15 cellular contexts compared by ENCODE assay signal in the genomic region with DNA sequence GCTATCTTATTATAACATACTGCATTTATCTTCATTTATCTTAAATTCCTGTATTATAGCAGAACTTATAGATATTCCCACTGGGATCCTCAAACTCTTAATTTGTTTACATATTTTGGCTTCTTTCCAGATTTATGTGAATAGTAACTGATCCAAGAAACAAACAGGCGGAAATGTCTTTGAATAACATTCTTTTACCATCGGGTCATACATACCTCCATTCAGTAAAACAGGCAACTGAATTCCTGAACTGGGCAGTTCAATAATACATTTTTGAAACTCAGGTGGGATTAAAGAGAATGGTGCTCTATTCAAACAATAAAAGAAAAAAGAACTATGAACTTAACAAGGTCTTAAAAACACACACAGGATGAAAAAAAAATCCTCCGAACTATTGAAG.
DNase-seq lines count a peak whose midpoint lies in the region; ATAC-seq, FAIRE-seq and TF ChIP-seq lines count a peak whose summit lies in the region.
"Had no signal": no experiment of that assay in that cellular context is flagged by ENCODE, and none has a peak within 500 bp of the region (broad histone marks: within the 10 kb centered on the region; RNA-seq: fewer than 3 reads in every experiment).

No MANE protein-coding gene starts in this region.

- no peaks in the 10 kb centered on the region for H4K20me1 ChIP-seq in keratinocyte (ENCODE audit: control insufficient read depth, extremely low read depth, insufficient read depth, low read length)

- no peak overlapping the region for H3K4me3 Mint-ChIP-seq in activated CD4-positive, alpha-beta memory T cell treated with anti-CD3 and anti-CD28 coated beads, Interleukin-2, amount 10 ng/mL, durations not matched to agents 7 days and 5 days
- H3K4me3 Mint-ChIP-seq: activated CD4-positive, alpha-beta T cell treated with anti-CD3 and anti-CD28 coated beads for 36 hours; stimulated activated naive CD8-positive, alpha-beta T cell treated with anti-CD3 and anti-CD28 coated beads, Interleukin-15, Interleukin-2, amounts not matched to agents 100 ng/mL and 50 ng/mL, for 24 hours had no signal

- POLR2A ChIA-PET in activated CD4-positive, alpha-beta memory T cell treated with anti-CD3 and anti-CD28 coated beads, Interleukin-2, amount 10 ng/mL, durations not matched to agents 7 days and 5 days (lab: Charles Lee): no interaction called here

- ATAC-seq in GM21447 (IDR thresholded peaks at IDR 0.05; ENCODE audit: unreplicated experiment): no peak
- ATAC-seq: activated CD4-positive, alpha-beta T cell treated with anti-CD3 and anti-CD28 coated beads for 36 hours had no signal

- no peaks in the 10 kb centered on the region for H3K9me1 ChIP-seq in keratinocyte (ENCODE audit: control insufficient read depth, extremely low read depth, insufficient read depth, low read length)

- H3K27ac ChIP-seq in keratinocyte (ENCODE audit: control insufficient read depth, insufficient read depth, low read length): no peak overlapping the region
- H3K27ac ChIP-seq: Peyer's patch, spleen had no signal

- dilution Hi-C loops in keratinocyte (cut with MboI; ENCODE audit: extremely low pct_ligation_motif_present, low sequenced_read_pairs): no loop called here

- H3K79me2 ChIP-seq in keratinocyte (ENCODE audit: control insufficient read depth, insufficient read depth, low read length): no peaks in the 10 kb centered on the region

- no peaks in the 10 kb centered on the region for H3K4me1 Mint-ChIP-seq in activated CD4-positive, alpha-beta memory T cell treated with anti-CD3 and anti-CD28 coated beads, Interleukin-2, amount 10 ng/mL, durations not matched to agents 7 days and 5 days
- H3K4me1 Mint-ChIP-seq: activated CD4-positive, alpha-beta T cell treated with anti-CD3 and anti-CD28 coated beads for 36 hours had no signal

- peak overlapping the region in 1 of 3 experiments; percentile 45 for H3K4me3 ChIP-seq in keratinocyte (ENCODE audit: control insufficient read depth in 2 of 3, extremely low read depth in 1 of 3, insufficient read depth in 2 of 3, low read depth in 1 of 3, low read length in 3 of 3)
- H3K4me3 ChIP-seq: Peyer's patch, spleen had no signal

- H3K27me3 Mint-ChIP-seq in activated CD4-positive, alpha-beta memory T cell treated with anti-CD3 and anti-CD28 coated beads, Interleukin-2, amount 10 ng/mL, durations not matched to agents 7 days and 5 days: no peaks in the 10 kb centered on the region
- H3K27me3 Mint-ChIP-seq: activated CD4-positive, alpha-beta T cell treated with anti-CD3 and anti-CD28 coated beads for 36 hours; stimulated activated naive CD8-positive, alpha-beta T cell treated with anti-CD3 and anti-CD28 coated beads, Interleukin-15, Interleukin-2, amounts not matched to agents 100 ng/mL and 50 ng/mL, for 24 hours had no signal

- H3K9ac ChIP-seq in keratinocyte (ENCODE audit: control insufficient read depth, extremely low read depth, insufficient read depth, low read length): no peak overlapping the region

- DNase-seq in 8988T (peak; percentile 6), HT-29 (ENCODE audit: low spot score) (peak; percentile 86), amniotic epithelial cell (ENCODE audit: low read depth) (peak; percentile 24), keratinocyte (ENCODE audit: low read depth, low spot score) (peak; percentile 13), SK-N-DZ (ENCODE audit: low spot score) (no peak)
- no peak for DNase-seq in activated CD4-positive, alpha-beta memory T cell treated with anti-CD3 and anti-CD28 coated beads, Interleukin-2, amount 10 ng/mL, durations not matched to agents 7 days and 5 days
- DNase-seq in stimulated activated naive CD4-positive, alpha-beta T cell (lab: John Stamatoyannopoulos, UW): no peak
- DNase-seq: activated CD4-positive, alpha-beta T cell treated with anti-CD3 and anti-CD28 coated beads for 36 hours; activated T-cell treated with anti-CD3 and anti-CD28 coated beads, Interleukin-2, amount 50 U/mL, for 48 hours; amniotic stem cell; midbrain; Peyer's patch; spleen had no signal

- no peaks in the 10 kb centered on the region for H3K36me3 Mint-ChIP-seq in activated CD4-positive, alpha-beta memory T cell treated with anti-CD3 and anti-CD28 coated beads, Interleukin-2, amount 10 ng/mL, durations not matched to agents 7 days and 5 days (ENCODE audit: low read depth)

- H3K36me3 ChIP-seq in keratinocyte (ENCODE audit: control insufficient read depth in 2 of 2, extremely low read depth in 1 of 2, insufficient read depth in 2 of 2, low read length in 2 of 2): no peaks in the 10 kb centered on the region
- H3K36me3 ChIP-seq: Peyer's patch, spleen had no signal

- peaks cover 21% of the 10 kb centered on the region for H3K4me1 ChIP-seq in keratinocyte (ENCODE audit: control insufficient read depth, extremely low read depth, insufficient read depth, low read length)
- H3K4me1 ChIP-seq: Peyer's patch, spleen had no signal

- CTCF ChIA-PET in activated CD4-positive, alpha-beta memory T cell treated with anti-CD3 and anti-CD28 coated beads, Interleukin-2, amount 10 ng/mL, durations not matched to agents 7 days and 5 days (lab: Charles Lee): interaction anchor here (0.7 kb wide), 1 partner anchor 12 kb away, joined by 4 read pairs; no protein-coding TSS in a partner anchor

- peak overlapping the region; percentile 16 for H2AFZ ChIP-seq in keratinocyte (ENCODE audit: control insufficient read depth, low read length)

- H3K9me3 ChIP-seq in keratinocyte (ENCODE audit: control insufficient read depth, low read depth, low read length): no peaks in the 10 kb centered on the region
- H3K9me3 ChIP-seq: Peyer's patch, spleen had no signal

- no peaks in the 10 kb centered on the region for H3K9me3 Mint-ChIP-seq in activated CD4-positive, alpha-beta memory T cell treated with anti-CD3 and anti-CD28 coated beads, Interleukin-2, amount 10 ng/mL, durations not matched to agents 7 days and 5 days
- H3K9me3 Mint-ChIP-seq: stimulated activated naive CD8-positive, alpha-beta T cell treated with anti-CD3 and anti-CD28 coated beads, Interleukin-15, Interleukin-2, amounts not matched to agents 100 ng/mL and 50 ng/mL, for 24 hours had no signal

- H3K27me3 ChIP-seq in keratinocyte (ENCODE audit: control insufficient read depth, extremely low read depth, insufficient read depth, low read length): no peaks in the 10 kb centered on the region
- H3K27me3 ChIP-seq: Peyer's patch, spleen had no signal

- no peak overlapping the region for H3K27ac Mint-ChIP-seq in activated CD4-positive, alpha-beta memory T cell treated with anti-CD3 and anti-CD28 coated beads, Interleukin-2, amount 10 ng/mL, durations not matched to agents 7 days and 5 days
- H3K27ac Mint-ChIP-seq: activated CD4-positive, alpha-beta T cell treated with anti-CD3 and anti-CD28 coated beads for 36 hours; stimulated activated naive CD8-positive, alpha-beta T cell treated with anti-CD3 and anti-CD28 coated beads, Interleukin-15, Interleukin-2, amounts not matched to agents 100 ng/mL and 50 ng/mL, for 24 hours had no signal

- peak overlapping the region; percentile 73 for H3K4me2 ChIP-seq in keratinocyte (ENCODE audit: control insufficient read depth, extremely low read depth, insufficient read depth, low read depth, low read length)

- TF ChIP-seq CTCF in keratinocyte (optimal IDR thresholded peaks at IDR 0.05 in 1 of 3, IDR thresholded peaks at IDR 0.05 in 1 of 3, conservative IDR thresholded peaks at IDR 0.05 in 1 of 3; ENCODE audit: extremely low read depth in 1 of 3, insufficient read depth in 2 of 3, low read length in 3 of 3): no peak

- peak; percentile 65 for FAIRE-seq in keratinocyte (lab: Jason Lieb, UNC)

Comparison
In these comparisons a context has a peak if more than half of its experiments do, and no peak if none do; other contexts are left out.
1. DNase-seq: peak in 8988T (single experiment), HT-29 (single experiment), amniotic epithelial cell (single experiment) and keratinocyte (single experiment); none in activated CD4-positive, alpha-beta memory T cell treated with anti-CD3 and anti-CD28 coated beads, Interleukin-2, amount 10 ng/mL, durations not matched to agents 7 days and 5 days (single experiment), SK-N-DZ (single experiment) and stimulated activated naive CD4-positive, alpha-beta T cell (0 of 6).